In the genomic region with DNA sequence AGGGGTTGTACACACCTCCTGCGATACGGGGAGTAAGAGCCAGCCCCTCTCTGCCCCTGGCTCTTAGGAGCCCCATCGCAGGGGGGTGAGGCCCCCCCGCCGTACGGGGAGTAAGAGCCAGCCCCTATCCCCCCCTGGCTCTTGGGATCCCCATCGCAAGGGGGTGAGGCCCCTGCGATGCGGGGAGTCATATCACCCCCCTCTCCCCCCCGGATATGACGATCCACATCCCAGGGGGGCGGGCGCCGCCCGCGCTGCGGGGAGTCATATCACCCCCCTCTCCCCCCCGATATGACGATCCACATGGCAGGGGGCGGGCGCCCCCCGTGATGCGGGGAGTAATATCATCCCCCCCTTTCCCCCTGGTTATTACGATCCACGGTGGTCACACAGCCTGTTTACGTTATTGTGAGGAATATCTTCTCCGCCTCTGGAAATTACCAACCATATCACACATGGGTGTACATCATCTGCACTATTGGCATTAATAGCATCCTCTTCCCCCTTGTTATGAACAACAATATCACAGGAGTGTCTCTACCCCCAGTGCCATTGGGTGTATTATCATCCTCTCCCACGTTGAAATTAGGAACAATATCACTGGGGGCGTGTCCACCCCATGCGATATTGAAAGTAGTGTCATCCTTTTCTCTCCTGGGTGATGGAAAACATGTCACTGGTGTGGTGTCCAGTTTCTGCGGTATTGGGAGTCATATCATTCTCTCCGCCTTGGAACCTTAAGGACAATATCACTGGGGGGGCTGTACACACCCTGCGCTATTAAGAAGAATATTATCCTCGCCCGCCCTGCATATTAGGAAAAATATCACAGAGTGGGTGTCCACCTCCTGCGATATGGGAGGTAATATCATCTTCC, we compare ENCODE assay signal across 20 cellular contexts.
"Had no signal": no experiment of that assay in that cellular context is flagged by ENCODE, and none has a peak within 500 bp of the region (broad histone marks: within the 10 kb centered on the region; RNA-seq: fewer than 3 reads in every experiment).

No MANE protein-coding gene starts in this region.

- H3K4me1 ChIP-seq: body of pancreas, lower lobe of right lung, right lobe of liver, stomach had no signal

- H3K27me3 ChIP-seq: body of pancreas, right lobe of liver had no signal

- H3K27ac Mint-ChIP-seq: activated T-helper 1 cell treated with anti-CD3 and anti-CD28 coated beads, Interleukin-12 subunit alpha, Interleukin-12 subunit beta, Interleukin-2, Interleukin-4 antibody, amounts not matched to agents 30 ng/mL and 10 ng/mL and 1 ng/mL, durations not matched to agents 14 hours and 24 hours and 36 hours; mesothelial cell of epicardium; T-helper 1 cell treated with Interleukin-12 subunit alpha and Interleukin-12 subunit beta and Interleukin-4 antibody, amounts not matched to agents 30 μg/mL and 1 μg/mL, for 36 hours; WTC11 had no signal

- H3K36me3 ChIP-seq: lower lobe of right lung, right lobe of liver, stomach, thoracic aorta had no signal

- H3K9me3 Mint-ChIP-seq: activated T-helper 1 cell treated with anti-CD3 and anti-CD28 coated beads, Interleukin-12 subunit alpha, Interleukin-12 subunit beta, Interleukin-2, Interleukin-4 antibody, amounts not matched to agents 30 ng/mL and 10 ng/mL and 1 ng/mL, durations not matched to agents 14 hours and 24 hours and 36 hours; mesothelial cell of epicardium; neural crest cell; T-helper 1 cell treated with Interleukin-12 subunit alpha and Interleukin-12 subunit beta and Interleukin-4 antibody, amounts not matched to agents 30 μg/mL and 1 μg/mL, for 36 hours; WTC11 had no signal

- H3K4me3 ChIP-seq: body of pancreas, lower lobe of right lung, right lobe of liver, smooth muscle cell, stomach, thoracic aorta had no signal

- H3K4me1 Mint-ChIP-seq: WTC11 had no signal

- FAIRE-seq: colon had no signal

- H3K4me2 ChIP-seq: smooth muscle cell had no signal

- H3K27ac ChIP-seq: body of pancreas, lower lobe of right lung, right lobe of liver, stomach, thoracic aorta had no signal

- DNase-seq: activated CD8-positive, alpha-beta memory T cell treated with anti-CD3 and anti-CD28 coated beads, Interleukin-2, amount 50 U/mL, for 4 hours; activated naive CD4-positive, alpha-beta T cell treated with anti-CD3 and anti-CD28 coated beads, Interleukin-2, amount 50 U/mL, for 16 hours; amygdala; body of pancreas; caudate nucleus; left cardiac atrium; lower lobe of right lung; right lobe of liver; stimulated activated CD4-positive, alpha-beta T cell treated with anti-CD3 and anti-CD28 coated beads, Interleukin-4, amount 100 ng/mL, for 4 hours; stimulated activated CD8-positive, alpha-beta memory T cell treated with anti-CD3 and anti-CD28 coated beads, Interleukin-4, amount 100 ng/mL, for 48 hours; stomach had no signal

- H3K9me3 ChIP-seq: body of pancreas, lower lobe of right lung, right lobe of liver, stomach, thoracic aorta had no signal

- H3K4me3 Mint-ChIP-seq: activated T-helper 1 cell treated with anti-CD3 and anti-CD28 coated beads, Interleukin-12 subunit alpha, Interleukin-12 subunit beta, Interleukin-2, Interleukin-4 antibody, amounts not matched to agents 30 ng/mL and 10 ng/mL and 1 ng/mL, durations not matched to agents 14 hours and 24 hours and 36 hours; mesothelial cell of epicardium; neural crest cell; T-helper 1 cell treated with Interleukin-12 subunit alpha and Interleukin-12 subunit beta and Interleukin-4 antibody, amounts not matched to agents 30 μg/mL and 1 μg/mL, for 36 hours; WTC11 had no signal

- H3K36me3 Mint-ChIP-seq: mesothelial cell of epicardium, WTC11 had no signal

- ATAC-seq: body of pancreas, esophagus mucosa, left cardiac atrium, lower lobe of right lung, right lobe of liver, WTC11 had no signal
